Comparison of ENCODE assay signal across 14 cellular contexts in the genomic region with DNA sequence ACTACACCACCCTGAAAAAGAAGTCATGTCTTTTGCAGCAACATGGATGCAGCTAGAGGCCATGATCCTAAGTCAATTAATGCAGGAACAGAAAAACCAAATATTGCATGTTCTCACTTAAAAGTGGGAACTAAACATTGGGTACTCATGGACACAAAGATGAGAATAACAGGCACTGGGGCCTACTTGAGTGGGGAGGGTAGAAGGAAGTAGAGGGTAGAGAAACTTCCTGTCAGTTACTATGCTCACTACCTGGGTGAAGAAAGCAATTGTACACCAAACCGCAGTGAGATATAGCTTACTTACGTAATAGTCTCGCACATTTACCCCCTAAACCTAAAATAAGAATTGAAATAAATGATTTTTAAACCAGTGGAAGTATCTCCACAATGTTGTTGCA.
"Had no signal": no experiment of that assay in that cellular context is flagged by ENCODE, and none has a peak within 500 bp of the region (broad histone marks: within the 10 kb centered on the region; RNA-seq: fewer than 3 reads in every experiment).

No MANE protein-coding gene starts in this region.

- H3K4me3 Mint-ChIP-seq: naive thymus-derived CD8-positive, alpha-beta T cell had no signal

- H3K27ac ChIP-seq: coronary artery, gastrocnemius medialis, heart right ventricle, right atrium auricular region, sigmoid colon, skin epidermis had no signal

- H3K27me3 ChIP-seq: gastrocnemius medialis, heart right ventricle, right atrium auricular region, sigmoid colon had no signal

- H3K27ac Mint-ChIP-seq: naive thymus-derived CD8-positive, alpha-beta T cell had no signal

- ATAC-seq: gastrocnemius medialis; heart right ventricle; left lobe of liver; naive thymus-derived CD8-positive, alpha-beta T cell had no signal

- H3K36me3 Mint-ChIP-seq: naive thymus-derived CD8-positive, alpha-beta T cell had no signal

- DNase-seq: effector CD4-positive, alpha-beta T cell; gastrocnemius medialis; heart right ventricle; islet precursor cell; mammary epithelial cell; naive thymus-derived CD8-positive, alpha-beta T cell; sigmoid colon; stimulated activated CD4-positive, alpha-beta T cell treated with anti-CD3 and anti-CD28 coated beads, Interleukin-2, amount 100 ng/mL, for 48 hours; stimulated activated naive CD4-positive, alpha-beta T cell treated with Interleukin-2 at 50 U/mL for 16 hours; trophoblast cell had no signal

- H3K4me3 ChIP-seq: coronary artery, gastrocnemius medialis, heart right ventricle, right atrium auricular region, sigmoid colon, skin epidermis had no signal

- H3K4me1 Mint-ChIP-seq: naive thymus-derived CD8-positive, alpha-beta T cell had no signal
